13 cellular contexts compared by ENCODE assay signal in the genomic region with DNA sequence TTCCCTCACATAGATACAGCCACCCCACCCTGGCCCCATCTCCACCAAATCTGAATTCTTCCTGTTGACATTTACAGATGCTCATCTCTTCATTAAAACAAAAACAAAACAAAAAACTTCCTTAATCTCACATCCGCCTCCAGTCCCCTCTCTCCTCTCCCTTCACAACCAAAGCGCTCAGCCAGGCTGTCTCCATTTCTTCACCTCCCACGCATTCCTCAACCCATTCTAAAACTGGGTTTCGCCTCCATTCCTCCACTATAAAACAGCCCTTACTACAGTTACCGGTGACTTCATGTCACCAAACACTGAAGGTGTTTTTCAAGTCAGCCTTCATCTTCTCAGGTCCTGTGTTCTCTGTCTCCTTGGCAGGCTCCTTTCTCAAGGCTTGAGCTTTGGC. TPM values are rescaled to one million over a fixed set of nuclear protein-coding genes. Genes with fewer than 3 reads are reported as not detected.
A peak's percentile ranks its signal among the peaks of the same experiment; 100 is the strongest.
DNase-seq lines count a peak whose midpoint lies in the region; TF ChIP-seq lines count a peak whose summit lies in the region.
"Had no signal": no experiment of that assay in that cellular context is flagged by ENCODE, and none has a peak within 500 bp of the region (broad histone marks: within the 10 kb centered on the region; RNA-seq: fewer than 3 reads in every experiment).

No MANE protein-coding gene starts in this region.

- peaks cover 5% of the 10 kb centered on the region for H3K4me1 Mint-ChIP-seq in activated CD4-positive, alpha-beta T cell treated with anti-CD3 and anti-CD28 coated beads, Interleukin-2, amount 10 ng/mL, durations not matched to agents 24 days and 14 days
- H3K4me1 Mint-ChIP-seq in mesothelial cell of epicardium = peaks cover 25% of the 10 kb centered on the region
- peaks cover 11% of the 10 kb centered on the region for H3K4me1 Mint-ChIP-seq in CD14-positive monocyte

- intact Hi-C loops in activated CD4-positive, alpha-beta T cell treated with anti-CD3 and anti-CD28 coated beads, Interleukin-2, amount 10 ng/mL, durations not matched to agents 24 days and 14 days (cut with micrococcal nuclease) = no loop called here
- intact Hi-C loops in CD14-positive monocyte (cut with micrococcal nuclease) = no loop called here

- no peak overlapping the region for H3K4me3 ChIP-seq in cardiac fibroblast (replicated peaks in 1 of 2; ENCODE audit: low read depth in 2 of 2, low read length in 2 of 2)
- H3K4me3 ChIP-seq: PC-9, skin epidermis had no signal

- DNase-seq in activated CD4-positive, alpha-beta T cell treated with anti-CD3 and anti-CD28 coated beads, Interleukin-2, amount 10 ng/mL, durations not matched to agents 24 days and 14 days = no peak
- no peak for DNase-seq in activated CD4-positive, alpha-beta T cell treated with anti-CD3 and anti-CD28 coated beads for 48 hours
- peak; percentile 34 to 55 for DNase-seq in cardiac fibroblast (ENCODE audit: low read depth in 2 of 2)
- DNase-seq in mesothelial cell of epicardium (ENCODE audit: low spot score in 2 of 2, unreplicated experiment in 2 of 2) = no peak
- no peak for DNase-seq in substantia nigra (lab: John Stamatoyannopoulos, UW)
- no peak for DNase-seq in NCI-H446 treated with DMSO at 0.1 percent for 48 hours (lab: John Stamatoyannopoulos, UW)
- DNase-seq in CD14-positive monocyte (ENCODE audit: low spot score) = no peak
- DNase-seq in DMS53 treated with DMSO at 0.1 percent for 48 hours (lab: John Stamatoyannopoulos, UW; ENCODE audit: unreplicated experiment) = no peak
- DNase-seq: 8988T; effector memory CD4-positive, alpha-beta T cell; NCI-H510A; PC-9 had no signal

- peaks cover 4% of the 10 kb centered on the region for H3K27me3 Mint-ChIP-seq in activated CD4-positive, alpha-beta T cell treated with anti-CD3 and anti-CD28 coated beads, Interleukin-2, amount 10 ng/mL, durations not matched to agents 24 days and 14 days
- H3K27me3 Mint-ChIP-seq in mesothelial cell of epicardium (ENCODE audit: low read depth) (no peaks in the 10 kb centered on the region), CD14-positive monocyte (ENCODE audit: low read depth in 3 of 3) (peaks cover 0 to 5% (median 2%) of the 10 kb centered on the region in 3 donors)

- no peaks in the 10 kb centered on the region for H3K36me3 Mint-ChIP-seq in activated CD4-positive, alpha-beta T cell treated with anti-CD3 and anti-CD28 coated beads, Interleukin-2, amount 10 ng/mL, durations not matched to agents 24 days and 14 days (ENCODE audit: low read depth)
- peaks cover 2% of the 10 kb centered on the region for H3K36me3 Mint-ChIP-seq in mesothelial cell of epicardium
- H3K36me3 Mint-ChIP-seq in CD14-positive monocyte = peaks cover 0 to 11% of the 10 kb centered on the region in 2 donors

- peak overlapping the region; percentile 9 for H3K27ac Mint-ChIP-seq in activated CD4-positive, alpha-beta T cell treated with anti-CD3 and anti-CD28 coated beads, Interleukin-2, amount 10 ng/mL, durations not matched to agents 24 days and 14 days
- H3K27ac Mint-ChIP-seq in mesothelial cell of epicardium (peak overlapping the region; percentile 96), CD14-positive monocyte (no peak overlapping the region)

- H3K27ac ChIP-seq in substantia nigra (ENCODE audit: low read depth, low read length, poor library complexity, severe bottlenecking) = peak overlapping the region; percentile 78
- H3K27ac ChIP-seq: PC-9 had no signal

- TF ChIP-seq CTCF in cardiac fibroblast (IDR thresholded peaks at IDR 0.05; ENCODE audit: low read depth, low read length) (no peak), mesothelial cell of epicardium (IDR thresholded peaks at IDR 0.05; ENCODE audit: unreplicated experiment) (no peak), CD14-positive monocyte (IDR thresholded peaks at IDR 0.05) (no peak)

- no peak overlapping the region for H3K4me3 Mint-ChIP-seq in activated CD4-positive, alpha-beta T cell treated with anti-CD3 and anti-CD28 coated beads, Interleukin-2, amount 10 ng/mL, durations not matched to agents 24 days and 14 days
- H3K4me3 Mint-ChIP-seq in mesothelial cell of epicardium = peak overlapping the region; percentile 48
- H3K4me3 Mint-ChIP-seq in CD14-positive monocyte = no peak overlapping the region

- H3K9me3 Mint-ChIP-seq in activated CD4-positive, alpha-beta T cell treated with anti-CD3 and anti-CD28 coated beads, Interleukin-2, amount 10 ng/mL, durations not matched to agents 24 days and 14 days = no peaks in the 10 kb centered on the region
- H3K9me3 Mint-ChIP-seq in mesothelial cell of epicardium = no peaks in the 10 kb centered on the region
- no peaks in the 10 kb centered on the region for H3K9me3 Mint-ChIP-seq in CD14-positive monocyte

RNA-seq across cellular contexts. Expression of gene BACE1-AS, which starts 9.6 kb away (rescaled TPM):
- total RNA-seq in activated CD4-positive, alpha-beta T cell treated with anti-CD3 and anti-CD28 coated beads, Interleukin-2, amount 10 ng/mL, durations not matched to agents 24 days and 14 days = 5.5 and 5.8 TPM in 2 replicates
- 15.8 to 20.0 TPM (median 16.6 TPM) in 3 replicates for total RNA-seq in mesothelial cell of epicardium
- polyA plus RNA-seq in CD14-positive monocyte = not detected

RNA-seq across cellular contexts. Expression of gene BACE1, which starts 15.3 kb away (rescaled TPM):
- 0.33 and 0.40 TPM in 2 replicates for total RNA-seq in activated CD4-positive, alpha-beta T cell treated with anti-CD3 and anti-CD28 coated beads, Interleukin-2, amount 10 ng/mL, durations not matched to agents 24 days and 14 days
- total RNA-seq in mesothelial cell of epicardium = 38.1 to 40.9 TPM (median 40.3 TPM) in 3 replicates
- polyA plus RNA-seq in CD14-positive monocyte = 1 to 10 TPM; 1.6 to 3.1 TPM

RNA-seq across cellular contexts. Expression of gene CEP164, which starts 26.9 kb away (rescaled TPM):
- 39.0 and 40.1 TPM in 2 replicates for total RNA-seq in activated CD4-positive, alpha-beta T cell treated with anti-CD3 and anti-CD28 coated beads, Interleukin-2, amount 10 ng/mL, durations not matched to agents 24 days and 14 days
- 46.2 to 51.1 TPM (median 48.6 TPM) in 3 replicates for total RNA-seq in mesothelial cell of epicardium
- polyA plus RNA-seq in CD14-positive monocyte = 1 to 10 TPM; 4.3 to 8.0 TPM

Comparison
In these comparisons a context has a peak if more than half of its experiments do, and no peak if none do; other contexts are left out.
1. DNase-seq: peak in cardiac fibroblast (2 of 2); none in activated CD4-positive, alpha-beta T cell treated with anti-CD3 and anti-CD28 coated beads, Interleukin-2, amount 10 ng/mL, durations not matched to agents 24 days and 14 days (single experiment), activated CD4-positive, alpha-beta T cell treated with anti-CD3 and anti-CD28 coated beads for 48 hours (single experiment), mesothelial cell of epicardium (0 of 2), substantia nigra (0 of 49), NCI-H446 treated with DMSO at 0.1 percent for 48 hours (single experiment), CD14-positive monocyte (single experiment) and DMS53 treated with DMSO at 0.1 percent for 48 hours (single experiment).
2. H3K27ac Mint-ChIP-seq: peak in activated CD4-positive, alpha-beta T cell treated with anti-CD3 and anti-CD28 coated beads, Interleukin-2, amount 10 ng/mL, durations not matched to agents 24 days and 14 days (single experiment) and mesothelial cell of epicardium (single experiment); none in CD14-positive monocyte (0 of 7).
3. RNA of gene BACE1, which starts 15.3 kb away (total RNA-seq): 38.1 to 40.9 TPM in mesothelial cell of epicardium; 0.33 to 0.40 TPM in activated CD4-positive, alpha-beta T cell treated with anti-CD3 and anti-CD28 coated beads, Interleukin-2, amount 10 ng/mL, durations not matched to agents 24 days and 14 days; every median in the first group is over 10 times any median in the second.